ENCODE assay signal across 9 cellular contexts in the genomic region with DNA sequence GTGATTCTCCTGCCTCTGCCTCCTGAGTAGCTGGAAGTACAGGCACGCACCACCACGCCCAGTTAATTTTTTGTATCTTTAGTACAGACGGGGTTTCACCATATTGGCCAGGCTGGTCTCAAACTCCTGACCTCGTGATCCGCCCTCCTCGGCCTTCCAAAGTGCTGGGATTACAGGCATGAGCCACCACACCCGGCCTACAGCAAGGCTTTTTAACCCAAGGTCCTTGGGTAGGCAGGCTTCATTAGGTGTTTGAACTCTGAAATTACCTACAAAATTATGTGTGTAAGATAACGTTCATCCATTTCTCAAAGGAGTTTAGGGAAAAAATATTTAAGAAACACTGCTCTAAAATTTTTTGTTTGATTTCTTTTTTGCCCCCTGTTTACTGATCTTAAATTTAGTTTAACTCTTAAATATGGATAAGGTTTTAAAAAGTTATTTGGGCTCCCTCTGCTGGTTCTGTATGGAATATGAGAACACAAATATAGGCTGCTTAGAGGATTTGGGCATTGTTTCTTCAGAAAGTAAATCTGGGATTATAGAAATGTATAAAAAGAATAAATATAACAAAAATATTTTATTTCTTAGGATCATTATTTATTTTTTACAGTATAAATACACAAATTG.
DNase-seq lines count a peak whose midpoint lies in the region; ATAC-seq and TF ChIP-seq lines count a peak whose summit lies in the region.
"Had no signal": no experiment of that assay in that cellular context is flagged by ENCODE, and none has a peak within 500 bp of the region (broad histone marks: within the 10 kb centered on the region; RNA-seq: fewer than 3 reads in every experiment).

No MANE protein-coding gene starts in this region.

- intact Hi-C loops in activated CD4-positive, alpha-beta T cell treated with anti-CD3 and anti-CD28 coated beads, Interleukin-2, amount 10 ng/mL, durations not matched to agents 24 days and 14 days (cut with micrococcal nuclease) = loop anchor here (1.0 to 5.0 kb wide), 4 partner anchors 40 to 403 kb away; no protein-coding TSS in a partner anchor
- intact Hi-C loops in right lobe of liver (cut with DNase I) = no loop called here

- H3K27me3 ChIP-seq in right lobe of liver = no peaks in the 10 kb centered on the region

- H3K27ac Mint-ChIP-seq in activated CD4-positive, alpha-beta T cell treated with anti-CD3 and anti-CD28 coated beads, Interleukin-2, amount 10 ng/mL, durations not matched to agents 24 days and 14 days = no peak overlapping the region
- peak overlapping the region in 3 of 5 experiments; percentile 13 to 21 (median 14) for H3K27ac Mint-ChIP-seq in brain
- H3K27ac Mint-ChIP-seq: activated naive CD4-positive, alpha-beta T cell treated with anti-CD3 and anti-CD28 coated beads, Interleukin-2, amount 50 U/mL, for 24 hours had no signal

- peak in 3 of 4 donors; percentile 19 to 39 (median 34) for ATAC-seq in right lobe of liver
- ATAC-seq in GM18858 (IDR thresholded peaks at IDR 0.05; ENCODE audit: unreplicated experiment) = no peak

- H3K9me3 ChIP-seq in right lobe of liver = no peaks in the 10 kb centered on the region

- H3K27me3 Mint-ChIP-seq in activated CD4-positive, alpha-beta T cell treated with anti-CD3 and anti-CD28 coated beads, Interleukin-2, amount 10 ng/mL, durations not matched to agents 24 days and 14 days = no peaks in the 10 kb centered on the region
- no peaks in the 10 kb centered on the region for H3K27me3 Mint-ChIP-seq in brain
- H3K27me3 Mint-ChIP-seq: activated naive CD4-positive, alpha-beta T cell treated with anti-CD3 and anti-CD28 coated beads, Interleukin-2, amount 50 U/mL, for 24 hours had no signal

- no peak overlapping the region for H3K27ac ChIP-seq in right lobe of liver

- H3K36me3 Mint-ChIP-seq in activated CD4-positive, alpha-beta T cell treated with anti-CD3 and anti-CD28 coated beads, Interleukin-2, amount 10 ng/mL, durations not matched to agents 24 days and 14 days (ENCODE audit: low read depth) = peaks cover 2% of the 10 kb centered on the region
- H3K36me3 Mint-ChIP-seq in brain = peaks cover 51% of the 10 kb centered on the region
- H3K36me3 Mint-ChIP-seq: activated naive CD4-positive, alpha-beta T cell treated with anti-CD3 and anti-CD28 coated beads, Interleukin-2, amount 50 U/mL, for 24 hours had no signal

- no peak for TF ChIP-seq POLR2A in right lobe of liver (IDR thresholded peaks at IDR 0.05)

- peaks cover 0 to 11% (median 3%) of the 10 kb centered on the region in 4 donors for H3K4me1 ChIP-seq in right lobe of liver

- H3K36me3 ChIP-seq in right lobe of liver = peaks cover 0 to 5% (median under 1%) of the 10 kb centered on the region in 4 donors

- H3K4me3 Mint-ChIP-seq in activated CD4-positive, alpha-beta T cell treated with anti-CD3 and anti-CD28 coated beads, Interleukin-2, amount 10 ng/mL, durations not matched to agents 24 days and 14 days = no peak overlapping the region
- H3K4me3 Mint-ChIP-seq in brain = no peak overlapping the region
- H3K4me3 Mint-ChIP-seq: activated naive CD4-positive, alpha-beta T cell treated with anti-CD3 and anti-CD28 coated beads, Interleukin-2, amount 50 U/mL, for 24 hours had no signal

- TF ChIP-seq CTCF in brain (conservative IDR thresholded peaks at IDR 0.05) (peak; percentile 73 to 78), right lobe of liver (IDR thresholded peaks at IDR 0.05) (peak; percentile 57 to 62 (median 60))

- 68% methylated on average over 8 of the region's 8 CpGs for WGBS in right lobe of liver (ENCODE audit: insufficient coverage, low coverage, low lambda C conversion rate, missing lambda C conversion rate)

- no peaks in the 10 kb centered on the region for H3K9me3 Mint-ChIP-seq in activated CD4-positive, alpha-beta T cell treated with anti-CD3 and anti-CD28 coated beads, Interleukin-2, amount 10 ng/mL, durations not matched to agents 24 days and 14 days
- no peaks in the 10 kb centered on the region for H3K9me3 Mint-ChIP-seq in brain
- H3K9me3 Mint-ChIP-seq: activated naive CD4-positive, alpha-beta T cell treated with anti-CD3 and anti-CD28 coated beads, Interleukin-2, amount 50 U/mL, for 24 hours had no signal

- no peaks in the 10 kb centered on the region for H3K4me1 Mint-ChIP-seq in activated CD4-positive, alpha-beta T cell treated with anti-CD3 and anti-CD28 coated beads, Interleukin-2, amount 10 ng/mL, durations not matched to agents 24 days and 14 days
- peaks cover 25% of the 10 kb centered on the region for H3K4me1 Mint-ChIP-seq in brain
- H3K4me1 Mint-ChIP-seq: activated naive CD4-positive, alpha-beta T cell treated with anti-CD3 and anti-CD28 coated beads, Interleukin-2, amount 50 U/mL, for 24 hours had no signal

- no peak overlapping the region for H3K4me3 ChIP-seq in right lobe of liver

- DNase-seq in activated CD4-positive, alpha-beta T cell treated with anti-CD3 and anti-CD28 coated beads, Interleukin-2, amount 10 ng/mL, durations not matched to agents 24 days and 14 days = peak; percentile 62
- DNase-seq in activated CD4-positive, alpha-beta T cell treated with anti-CD3 and anti-CD28 coated beads, Interleukin-2, amount 50 U/mL, for 48 hours = no peak
- DNase-seq in NCI-H1105 treated with DMSO at 0.1 percent for 48 hours (lab: John Stamatoyannopoulos, UW) (peak; percentile 14), right lobe of liver (no peak), kidney glomerular epithelial cell (lab: John Stamatoyannopoulos, UW) (no peak), UCSD-AML1 (lab: John Stamatoyannopoulos, UW; ENCODE audit: unreplicated experiment) (no peak)

Comparison
In these comparisons a context has a peak if more than half of its experiments do, and no peak if none do; other contexts are left out.
1. DNase-seq: peak in activated CD4-positive, alpha-beta T cell treated with anti-CD3 and anti-CD28 coated beads, Interleukin-2, amount 10 ng/mL, durations not matched to agents 24 days and 14 days (single experiment) and NCI-H1105 treated with DMSO at 0.1 percent for 48 hours (single experiment); none in activated CD4-positive, alpha-beta T cell treated with anti-CD3 and anti-CD28 coated beads, Interleukin-2, amount 50 U/mL, for 48 hours (0 of 2), right lobe of liver (0 of 3), kidney glomerular epithelial cell (single experiment) and UCSD-AML1 (single experiment).